Comparison of ENCODE assay signal across 33 cellular contexts in genomic region chr18:24509435-24509834, GRCh38. TPM values are rescaled to one million over a fixed set of nuclear protein-coding genes. Genes with fewer than 3 reads are reported as not detected.
"Had no signal": no experiment of that assay in that cellular context is flagged by ENCODE, and none has a peak within 500 bp of the region (broad histone marks: within the 10 kb centered on the region; RNA-seq: fewer than 3 reads in every experiment).

No MANE protein-coding gene starts in this region.

- H3K27me3 ChIP-seq: colonic mucosa, esophagus squamous epithelium, gastrocnemius medialis, heart right ventricle, left lung had no signal

- H3K4me3 Mint-ChIP-seq: dendritic cell treated with granulocyte-macrophage colony-stimulating factor and Interleukin-4, amounts not matched to agents 40 ng/mL and 50 ng/mL, for 4 days; effector memory CD8-positive, alpha-beta T cell; endodermal cell; mesothelial cell of epicardium had no signal

- H3K4me3 ChIP-seq: colonic mucosa, esophagus squamous epithelium, gastrocnemius medialis, heart right ventricle, left lung, lower lobe of right lung, mucosa of descending colon had no signal

- H3K36me3 ChIP-seq: colonic mucosa, esophagus squamous epithelium, gastrocnemius medialis, heart right ventricle, left lung, lower lobe of right lung had no signal

- H3K4me1 Mint-ChIP-seq: endodermal cell had no signal

- H3K9me3 ChIP-seq: colonic mucosa, esophagus squamous epithelium, gastrocnemius medialis, left lung, lower lobe of right lung, mucosa of descending colon had no signal

- H3K27me3 Mint-ChIP-seq: dendritic cell treated with granulocyte-macrophage colony-stimulating factor and Interleukin-4, amounts not matched to agents 40 ng/mL and 50 ng/mL, for 4 days had no signal

- FAIRE-seq: endometrium, islet of Langerhans, keratinocyte had no signal

- H3K27ac Mint-ChIP-seq: dendritic cell treated with granulocyte-macrophage colony-stimulating factor and Interleukin-4, amounts not matched to agents 40 ng/mL and 50 ng/mL, for 4 days; effector memory CD8-positive, alpha-beta T cell; endodermal cell; mesothelial cell of epicardium had no signal

- H3K27ac ChIP-seq: colonic mucosa, epithelial cell of prostate, esophagus squamous epithelium, gastrocnemius medialis, heart right ventricle, left lung, lower lobe of right lung had no signal

- ATAC-seq: effector memory CD8-positive, alpha-beta T cell; esophagus mucosa; gastrocnemius medialis; heart right ventricle; left cardiac atrium; left lung; left ventricle myocardium superior; lower lobe of right lung; mucosa of descending colon had no signal

- H3K4me1 ChIP-seq: colonic mucosa, esophagus squamous epithelium, gastrocnemius medialis, heart right ventricle, left lung, lower lobe of right lung had no signal

- H3K36me3 Mint-ChIP-seq: mesothelial cell of epicardium had no signal

- DNase-seq: cerebellar nuclear complex; colonic mucosa; cortex of kidney; effector CD8-positive, alpha-beta T cell; effector memory CD8-positive, alpha-beta T cell; endodermal cell; erythroblast; esophagus squamous epithelium; foreskin fibroblast; foreskin melanocyte; gastrocnemius medialis; glutamatergic neuron; head of caudate nucleus; heart right ventricle; hippocampal formation; left cardiac atrium; left lung; left ventricle myocardium superior; lower lobe of right lung; mesenchymal stem cell; mucosa of descending colon had no signal

- H3K9me3 Mint-ChIP-seq: effector memory CD8-positive, alpha-beta T cell; endodermal cell had no signal

RNA-seq across cellular contexts. Expression of gene HRH4, which starts 49.0 kb away (rescaled TPM):
- total RNA-seq: chondrocyte, dermis microvascular lymphatic vessel endothelial cell, gastrocnemius medialis, glomerular endothelial cell, kidney epithelial cell, left cardiac atrium, lung microvascular endothelial cell, mesothelial cell of epicardium had no signal
